9 cellular contexts compared by ENCODE assay signal in genomic region chr3:15050405-15051092, GRCh38. TPM values are rescaled to one million over a fixed set of nuclear protein-coding genes. Genes with fewer than 3 reads are reported as not detected.
DNase-seq lines count a peak whose midpoint lies in the region; ATAC-seq, FAIRE-seq and TF ChIP-seq lines count a peak whose summit lies in the region.
"Had no signal": no experiment of that assay in that cellular context is flagged by ENCODE, and none has a peak within 500 bp of the region (broad histone marks: within the 10 kb centered on the region; RNA-seq: fewer than 3 reads in every experiment).

No MANE protein-coding gene starts in this region.

- POLR2A ChIA-PET in activated CD8-positive, alpha-beta T cell treated with anti-CD3 and anti-CD28 coated beads, Interleukin-2, amount 10 ng/mL, durations not matched to agents 7 days and 5 days (lab: Charles Lee) = interaction anchor here (1.0 to 1.4 kb wide), 3 partner anchors 15 to 399 kb away, joined by 3 to 8 read pairs (median 3); partner anchors contain the start of genes CCDC174, MRPS25 and RBSN

- no peak for TF ChIP-seq POLR2A in GM12891 (IDR thresholded peaks at IDR 0.05; ENCODE audit: low read depth, low read length)

- no peak overlapping the region for H3K4me3 ChIP-seq in HAP-1

- peak; percentile 87 for FAIRE-seq in GM12891 (lab: Jason Lieb, UNC)

- H3K9me3 Mint-ChIP-seq in activated CD8-positive, alpha-beta T cell treated with anti-CD3 and anti-CD28 coated beads, Interleukin-2, amount 10 ng/mL, durations not matched to agents 7 days and 5 days (ENCODE audit: insufficient read depth) = no peaks in the 10 kb centered on the region

- H3K9me3 ChIP-seq in HAP-1 = no peaks in the 10 kb centered on the region

- H3K4me1 Mint-ChIP-seq in activated CD8-positive, alpha-beta T cell treated with anti-CD3 and anti-CD28 coated beads, Interleukin-2, amount 10 ng/mL, durations not matched to agents 7 days and 5 days (ENCODE audit: low read depth) = peaks cover 23% of the 10 kb centered on the region

- no peaks in the 10 kb centered on the region for H3K27me3 ChIP-seq in HAP-1 (ENCODE audit: low read depth)

- CTCF ChIA-PET in activated CD8-positive, alpha-beta T cell treated with anti-CD3 and anti-CD28 coated beads, Interleukin-2, amount 10 ng/mL, durations not matched to agents 7 days and 5 days (lab: Charles Lee) = interaction anchor here (0.8 to 2.6 kb wide), 16 partner anchors 10 to 481 kb away, joined by 3 to 17 read pairs (median 4); partner anchors contain the start of gene MRPS25

- peaks cover 86% of the 10 kb centered on the region for H3K36me3 ChIP-seq in HAP-1 (replicated peaks)

- ATAC-seq in GM19455 (IDR thresholded peaks at IDR 0.05; ENCODE audit: unreplicated experiment) (peak; percentile 81), HG03097 (IDR thresholded peaks at IDR 0.05; ENCODE audit: low FRiP score, unreplicated experiment) (peak; percentile 61)
- ATAC-seq in activated CD8-positive, alpha-beta T cell treated with anti-CD3 and anti-CD28 coated beads, Interleukin-2, amount 10 ng/mL, durations not matched to agents 7 days and 5 days = no peak

- DNase-seq in GM12891 (ENCODE audit: insufficient read length, low spot score) (peak; percentile 49), amygdala (lab: John Stamatoyannopoulos, UW) (no peak), HAP-1 (ENCODE audit: low spot score in 2 of 2) (no peak), NK-92 (lab: John Stamatoyannopoulos, UW; ENCODE audit: unreplicated experiment) (no peak)
- no peak for DNase-seq in activated CD8-positive, alpha-beta T cell treated with anti-CD3 and anti-CD28 coated beads, Interleukin-2, amount 10 ng/mL, durations not matched to agents 7 days and 5 days
- DNase-seq in activated CD8-positive, alpha-beta memory T cell treated with anti-CD3 and anti-CD28 coated beads, Interleukin-2, amount 50 U/mL, for 4 hours = no peak
- DNase-seq: effector CD8-positive, alpha-beta T cell had no signal

- in situ Hi-C loops in HAP-1 (cut with MboI; ENCODE audit: low sequenced_read_pairs) = no loop called here

- H3K4me1 ChIP-seq in HAP-1 = no peaks in the 10 kb centered on the region

- no peak overlapping the region for H3K4me3 Mint-ChIP-seq in activated CD8-positive, alpha-beta T cell treated with anti-CD3 and anti-CD28 coated beads, Interleukin-2, amount 10 ng/mL, durations not matched to agents 7 days and 5 days

- peaks cover 69% of the 10 kb centered on the region for H3K36me3 Mint-ChIP-seq in activated CD8-positive, alpha-beta T cell treated with anti-CD3 and anti-CD28 coated beads, Interleukin-2, amount 10 ng/mL, durations not matched to agents 7 days and 5 days (ENCODE audit: low read depth)

- no peaks in the 10 kb centered on the region for H3K27me3 Mint-ChIP-seq in activated CD8-positive, alpha-beta T cell treated with anti-CD3 and anti-CD28 coated beads, Interleukin-2, amount 10 ng/mL, durations not matched to agents 7 days and 5 days (ENCODE audit: low read depth)

- H3K27ac Mint-ChIP-seq in activated CD8-positive, alpha-beta T cell treated with anti-CD3 and anti-CD28 coated beads, Interleukin-2, amount 10 ng/mL, durations not matched to agents 7 days and 5 days = peak overlapping the region; percentile 50

TF ChIP-seq in GM12891, 5 proteins besides CTCF, POLR2A, EP300 and RAD21:
- no peak for TF ChIP-seq POLR2AphosphoS5 (IDR thresholded peaks at IDR 0.05; ENCODE audit: low read depth, low read length)
- no peak for TF ChIP-seq POU2F2 (IDR thresholded peaks at IDR 0.05; ENCODE audit: low read depth, low read length)
- peak; percentile 30 for TF ChIP-seq PAX5 (IDR thresholded peaks at IDR 0.05; ENCODE audit: insufficient read depth, low read length, severe bottlenecking)
- no peak for TF ChIP-seq TAF1 (IDR thresholded peaks at IDR 0.05; ENCODE audit: low read depth, low read length)
- TF ChIP-seq SPI1 (IDR thresholded peaks at IDR 0.05; ENCODE audit: low read depth, low read length) = peak; percentile 100

RNA-seq across cellular contexts. Expression of gene MRPS25, which starts 14.6 kb away (rescaled TPM):
- polyA plus RNA-seq in GM12891 (2012; ENCODE audit: low read depth, missing spikeins) = 55.5 TPM
- total RNA-seq in activated CD8-positive, alpha-beta T cell treated with anti-CD3 and anti-CD28 coated beads, Interleukin-2, amount 10 ng/mL, durations not matched to agents 7 days and 5 days = 10 to 100 TPM; 58.5 to 64.6 TPM

RNA-seq across cellular contexts. Expression of gene RBSN, which starts 48.4 kb away (rescaled TPM):
- polyA plus RNA-seq in GM12891 (2012; ENCODE audit: low read depth, missing spikeins) = 4.7 TPM
- 10 to 100 TPM; 16.4 to 17.8 TPM for total RNA-seq in activated CD8-positive, alpha-beta T cell treated with anti-CD3 and anti-CD28 coated beads, Interleukin-2, amount 10 ng/mL, durations not matched to agents 7 days and 5 days
